In genomic region chr11:33790088-33790487, GRCh38 we compare ENCODE assay signal across 18 cellular contexts.
"Had no signal": no experiment of that assay in that cellular context is flagged by ENCODE, and none has a peak within 500 bp of the region (broad histone marks: within the 10 kb centered on the region; RNA-seq: fewer than 3 reads in every experiment).

No MANE protein-coding gene starts in this region.

- DNase-seq: effector memory CD8-positive, alpha-beta T cell; esophagus squamous epithelium; foreskin fibroblast; glutamatergic neuron; kidney; mammary epithelial cell; naive thymus-derived CD8-positive, alpha-beta T cell; posterior cingulate gyrus; stimulated activated CD4-positive, alpha-beta T cell treated with anti-CD3 and anti-CD28 coated beads, Interleukin-4, amount 100 ng/mL, for 1 hour; stimulated activated CD8-positive, alpha-beta memory T cell treated with anti-CD3 and anti-CD28 coated beads, Interleukin-4, amount 100 ng/mL, for 48 hours; stimulated activated naive CD8-positive, alpha-beta T cell treated with anti-CD3 and anti-CD28 coated beads, Interleukin-15, Interleukin-2, amounts not matched to agents 100 U/mL and 50 U/mL, for 24 hours; thyroid gland had no signal

- H3K4me1 ChIP-seq: gastroesophageal sphincter, right atrium auricular region, suprapubic skin, thyroid gland had no signal

- ATAC-seq: effector memory CD8-positive, alpha-beta T cell; gastroesophageal sphincter; left lobe of liver; naive thymus-derived CD8-positive, alpha-beta T cell; stimulated activated effector memory CD8-positive, alpha-beta T cell treated with anti-CD3 and anti-CD28 coated beads, Interleukin-12 subunit alpha, Interleukin-12 subunit beta, amount 100 ng/mL, for 72 hours; stimulated activated naive CD8-positive, alpha-beta T cell treated with anti-CD3 and anti-CD28 coated beads, Interleukin-15, Interleukin-2, amounts not matched to agents 100 U/mL and 50 U/mL, for 24 hours had no signal

- H3K4me3 ChIP-seq: esophagus squamous epithelium, gastroesophageal sphincter, right atrium auricular region, suprapubic skin, thyroid gland had no signal

- H3K27me3 ChIP-seq: right atrium auricular region, thyroid gland had no signal

- H3K36me3 ChIP-seq: esophagus squamous epithelium, gastroesophageal sphincter, right atrium auricular region, suprapubic skin, thyroid gland had no signal

- H3K9me3 ChIP-seq: gastroesophageal sphincter, right atrium auricular region, suprapubic skin, thyroid gland had no signal

- H3K27ac ChIP-seq: epithelial cell of prostate, esophagus squamous epithelium, gastroesophageal sphincter, right atrium auricular region, suprapubic skin, thyroid gland had no signal
